25 cellular contexts compared by ENCODE assay signal in the genomic region with DNA sequence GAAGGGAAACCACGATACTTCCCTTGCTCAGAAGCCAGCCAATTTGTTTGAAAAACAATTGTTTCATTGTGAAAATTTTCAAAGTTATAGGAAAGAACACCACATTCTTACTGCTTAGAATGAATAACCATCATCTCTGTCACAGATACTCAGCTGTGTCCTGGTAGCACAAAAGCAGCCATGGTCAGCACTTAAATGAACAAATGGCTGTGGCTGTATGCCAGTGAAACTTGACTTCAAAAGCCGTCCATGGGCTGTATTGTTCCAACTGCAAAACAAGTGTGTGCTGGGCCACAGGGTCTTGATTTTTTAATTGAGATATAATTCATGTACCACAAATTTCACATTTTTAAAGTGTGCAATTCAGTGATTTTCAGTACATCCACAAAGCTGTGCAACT.
"Had no signal": no experiment of that assay in that cellular context is flagged by ENCODE, and none has a peak within 500 bp of the region (broad histone marks: within the 10 kb centered on the region; RNA-seq: fewer than 3 reads in every experiment).

No MANE protein-coding gene starts in this region.

- H3K27ac ChIP-seq: esophagus squamous epithelium, pancreas, psoas muscle, tibial artery, upper lobe of right lung, WERI-Rb-1 had no signal

- ATAC-seq: activated CD4-positive, CD25-positive, alpha-beta regulatory T cell treated with anti-CD3 and anti-CD28 coated beads, Interleukin-2, amount 50 U/mL, for 24 hours; left cardiac atrium; naive thymus-derived CD8-positive, alpha-beta T cell; pancreas; psoas muscle; right cardiac atrium; stimulated activated effector memory CD8-positive, alpha-beta T cell treated with anti-CD3 and anti-CD28 coated beads, Interleukin-12 subunit alpha, Interleukin-12 subunit beta, amount 100 ng/mL, for 72 hours; T-helper 17 cell; upper lobe of right lung had no signal

- DNase-seq: activated CD4-positive, alpha-beta T cell treated with anti-CD3 and anti-CD28 coated beads for 48 hours; activated CD4-positive, alpha-beta T cell treated with anti-CD3 and anti-CD28 coated beads, Interleukin-2, amount 50 U/mL, for 48 hours; activated CD8-positive, alpha-beta memory T cell treated with anti-CD3 and anti-CD28 coated beads, Interleukin-2, amount 50 U/mL, for 48 hours; activated gamma-delta T cell treated with Interleukin-2 at 50 U/mL for 16 hours; activated naive CD4-positive, alpha-beta T cell treated with anti-CD3 and anti-CD28 coated beads, Interleukin-2, amount 50 U/mL, for 16 hours; activated T-cell treated with anti-CD3 and anti-CD28 coated beads, Interleukin-2, amount 50 U/mL, for 24 hours; amniotic stem cell; central memory CD4-positive, alpha-beta T cell; effector CD4-positive, alpha-beta T cell; esophagus squamous epithelium; glutamatergic neuron; islet precursor cell; left cardiac atrium; naive thymus-derived CD8-positive, alpha-beta T cell; pancreas; psoas muscle; right cardiac atrium; stimulated activated CD4-positive, alpha-beta T cell treated with anti-CD3 and anti-CD28 coated beads, Interleukin-4, amount 100 ng/mL, for 24 hours; T-helper 17 cell; T1000; tibial artery; upper lobe of right lung; WERI-Rb-1 had no signal
